Comparison of ENCODE assay signal across 16 cellular contexts in genomic region chr5:74973694-74974093, GRCh38.
DNase-seq lines count a peak whose midpoint lies in the region; ATAC-seq and TF ChIP-seq lines count a peak whose summit lies in the region.
"Had no signal": no experiment of that assay in that cellular context is flagged by ENCODE, and none has a peak within 500 bp of the region (broad histone marks: within the 10 kb centered on the region; RNA-seq: fewer than 3 reads in every experiment).

No MANE protein-coding gene starts in this region.

- H4K8ac ChIP-seq in neuronal stem cell (ENCODE audit: low read depth, low read length), result no peak overlapping the region

- peaks cover 2% of the 10 kb centered on the region for H3K36me3 Mint-ChIP-seq in CD8-positive, alpha-beta T cell
- no peaks in the 10 kb centered on the region for H3K36me3 Mint-ChIP-seq in central memory CD8-positive, alpha-beta T cell (ENCODE audit: insufficient read depth)

- no peaks in the 10 kb centered on the region for H3K79me1 ChIP-seq in neuronal stem cell (ENCODE audit: low read depth, low read length)

- no peak overlapping the region for H3K4me3 Mint-ChIP-seq in CD8-positive, alpha-beta T cell
- no peak overlapping the region for H3K4me3 Mint-ChIP-seq in central memory CD8-positive, alpha-beta T cell
- H3K4me3 Mint-ChIP-seq: HFFc6 had no signal

- no peak overlapping the region for H3K27ac ChIP-seq in CD8-positive, alpha-beta T cell (ENCODE audit: low read depth, low read length)
- no peak overlapping the region for H3K27ac ChIP-seq in neuronal stem cell (replicated peaks; ENCODE audit: low read length)

- POLR2A ChIA-PET in CD8-positive, alpha-beta T cell (lab: Charles Lee), result interaction anchor here (1.4 kb wide), 1 partner anchor 79 kb away, joined by 4 read pairs; the partner anchor contains the start of gene GCNT4

- no peak overlapping the region for H3K4me2 ChIP-seq in neuronal stem cell (ENCODE audit: insufficient read depth, low read length, poor library complexity, severe bottlenecking)

- no peaks in the 10 kb centered on the region for H3K27me3 ChIP-seq in CD8-positive, alpha-beta T cell (ENCODE audit: insufficient read depth, low read length)
- H3K27me3 ChIP-seq in neuronal stem cell (ENCODE audit: control insufficient read depth in 3 of 3, insufficient read depth in 3 of 3, low read depth in 1 of 3, low read length in 3 of 3), result no peaks in the 10 kb centered on the region

- no peak overlapping the region for H3K4me3 ChIP-seq in CD8-positive, alpha-beta T cell (ENCODE audit: low read depth, low read length)
- H3K4me3 ChIP-seq in LNCaP clone FGC (ENCODE audit: low read depth, low read length) (no peak overlapping the region), neuronal stem cell (ENCODE audit: low read length in 2 of 2) (no peak overlapping the region)

- peak overlapping the region; percentile 79 for H3K27ac Mint-ChIP-seq in CD8-positive, alpha-beta T cell
- H3K27ac Mint-ChIP-seq in central memory CD8-positive, alpha-beta T cell (ENCODE audit: low read depth), result peak overlapping the region; percentile 93
- H3K27ac Mint-ChIP-seq: HFFc6 had no signal

- no peaks in the 10 kb centered on the region for H3K36me3 ChIP-seq in CD8-positive, alpha-beta T cell (ENCODE audit: insufficient read depth, low read length)
- no peaks in the 10 kb centered on the region for H3K36me3 ChIP-seq in neuronal stem cell (replicated peaks in 1 of 2; ENCODE audit: control insufficient read depth in 2 of 2, insufficient read depth in 2 of 2, low read length in 2 of 2)

- H3K27me3 Mint-ChIP-seq in CD8-positive, alpha-beta T cell (ENCODE audit: low read depth), result no peaks in the 10 kb centered on the region
- H3K27me3 Mint-ChIP-seq in central memory CD8-positive, alpha-beta T cell, result no peaks in the 10 kb centered on the region

- H3K4me1 ChIP-seq in CD8-positive, alpha-beta T cell (ENCODE audit: insufficient read depth, low read length), result peaks cover 24% of the 10 kb centered on the region
- peaks cover 0 to 4% of the 10 kb centered on the region in 2 donors for H3K4me1 ChIP-seq in neuronal stem cell (ENCODE audit: control insufficient read depth in 2 of 2, insufficient read depth in 1 of 2, low read depth in 1 of 2, low read length in 2 of 2)

- peak overlapping the region; percentile 35 for H2AFZ ChIP-seq in neuronal stem cell (ENCODE audit: low read length)

- H2AK5ac ChIP-seq in neuronal stem cell (ENCODE audit: low read depth, low read length), result no peak overlapping the region

- peaks cover 6% of the 10 kb centered on the region for H3K9me3 Mint-ChIP-seq in CD8-positive, alpha-beta T cell
- H3K9me3 Mint-ChIP-seq in central memory CD8-positive, alpha-beta T cell, result peaks cover 9% of the 10 kb centered on the region

- DNase-seq in CD8-positive, alpha-beta T cell, result no peak
- DNase-seq in LNCaP clone FGC (ENCODE audit: low read depth), result peak; percentile 8
- no peak for DNase-seq in central memory CD8-positive, alpha-beta T cell (ENCODE audit: low spot score in 2 of 2)
- no peak for DNase-seq in neuronal stem cell (ENCODE audit: low spot score)
- DNase-seq in NCI-H345 (lab: John Stamatoyannopoulos, UW), result no peak
- no peak for DNase-seq in Ammon's horn (ENCODE audit: low spot score)
- DNase-seq: ACHN, AML-193, GF-D8, HFFc6, NCI-H1417, NCI-H2029, NCI-H2171 treated with DMSO at 0.1 percent for 48 hours, NCI-H524 treated with DMSO at 0.1 percent for 48 hours had no signal

- H3K18ac ChIP-seq in neuronal stem cell (ENCODE audit: low read length), result no peak overlapping the region

- CTCF ChIA-PET in CD8-positive, alpha-beta T cell (lab: Charles Lee), result interaction anchor here (1.7 kb wide), 1 partner anchor 76 kb away, joined by 4 read pairs; no protein-coding TSS in a partner anchor

- TF ChIP-seq CTCF in CD8-positive, alpha-beta T cell (IDR thresholded peaks at IDR 0.05), result no peak
- no peak for TF ChIP-seq CTCF in LNCaP clone FGC (IDR thresholded peaks at IDR 0.05; ENCODE audit: control insufficient read depth, extremely low read depth, insufficient read depth)

- no peak overlapping the region for H2BK15ac ChIP-seq in neuronal stem cell (ENCODE audit: low read length)

- intact Hi-C loops in CD8-positive, alpha-beta T cell (cut with DNase I, micrococcal nuclease), result loop anchor here in 1 of 2 experiments (5.0 kb wide), 1 partner anchor 49 kb away; no protein-coding TSS in a partner anchor

- no CpG with 5 or more reads among the region's 2 CpGs for WGBS in neuronal stem cell (ENCODE audit: extremely low coverage in 2 of 2, insufficient read length in 2 of 2, insufficient replicate concordance in 1 of 2), 2 donors

- H3K9ac ChIP-seq in neuronal stem cell (ENCODE audit: low read depth, low read length, poor library complexity), result no peak overlapping the region

- H2BK120ac ChIP-seq in neuronal stem cell (ENCODE audit: low read depth, low read length), result no peak overlapping the region

- no peak overlapping the region for H4K91ac ChIP-seq in neuronal stem cell (ENCODE audit: low read depth, low read length, poor library complexity)

- no peak for ATAC-seq in CD8-positive, alpha-beta T cell
- ATAC-seq in central memory CD8-positive, alpha-beta T cell (replicated peaks; ENCODE audit: extremely low read depth, poor library complexity, severe bottlenecking), result no peak
- no peak for ATAC-seq in GM21367 (IDR thresholded peaks at IDR 0.05; ENCODE audit: unreplicated experiment)
- ATAC-seq: Panc1 had no signal

- H3K14ac ChIP-seq in neuronal stem cell (ENCODE audit: low read length), result no peak overlapping the region

- H3K23ac ChIP-seq in neuronal stem cell (ENCODE audit: low read depth, low read length, poor library complexity), result no peak overlapping the region

- no peaks in the 10 kb centered on the region for H3K9me3 ChIP-seq in CD8-positive, alpha-beta T cell (ENCODE audit: low read length)
- no peaks in the 10 kb centered on the region for H3K9me3 ChIP-seq in neuronal stem cell (replicated peaks in 1 of 2; ENCODE audit: control insufficient read depth in 2 of 2, insufficient read depth in 1 of 2, low read depth in 1 of 2, low read length in 2 of 2)

- H3K4ac ChIP-seq in neuronal stem cell (ENCODE audit: low read length), result no peak overlapping the region

- no peak overlapping the region for H2BK12ac ChIP-seq in neuronal stem cell (ENCODE audit: low read length)

- H3K4me1 Mint-ChIP-seq in CD8-positive, alpha-beta T cell (ENCODE audit: low read depth), result peaks cover 45% of the 10 kb centered on the region
- peaks cover 48% of the 10 kb centered on the region for H3K4me1 Mint-ChIP-seq in central memory CD8-positive, alpha-beta T cell

- no peak overlapping the region for H2BK5ac ChIP-seq in neuronal stem cell (ENCODE audit: low read length)
